ENCODE assay signal across 13 cellular contexts in genomic region chr4:128832253-128832641, GRCh38. TPM values are rescaled to one million over a fixed set of nuclear protein-coding genes. Genes with fewer than 3 reads are reported as not detected.
DNase-seq lines count a peak whose midpoint lies in the region; ATAC-seq, FAIRE-seq and TF ChIP-seq lines count a peak whose summit lies in the region.
"Had no signal": no experiment of that assay in that cellular context is flagged by ENCODE, and none has a peak within 500 bp of the region (broad histone marks: within the 10 kb centered on the region; RNA-seq: fewer than 3 reads in every experiment).

No MANE protein-coding gene starts in this region.

- H3K9ac ChIP-seq in endodermal cell (ENCODE audit: extremely low read depth, low read length, poor library complexity, severe bottlenecking): peak overlapping the region; percentile 82
- H3K9ac ChIP-seq: GM23248 had no signal

- intact Hi-C loops in activated CD8-positive, alpha-beta T cell treated with anti-CD3 and anti-CD28 coated beads for 36 hours (cut with micrococcal nuclease): no loop called here
- intact Hi-C loops in pancreas (cut with DNase I): no loop called here

- CTCF ChIA-PET in activated CD8-positive, alpha-beta T cell treated with anti-CD3 and anti-CD28 coated beads, Interleukin-2, amount 10 ng/mL, durations not matched to agents 7 days and 5 days (lab: Charles Lee): interaction anchor here (0.7 to 1.1 kb wide), 2 partner anchors 9 to 11 kb away, joined by 3 read pairs; no protein-coding TSS in a partner anchor
- CTCF ChIA-PET in activated CD8-positive, alpha-beta T cell treated with anti-CD3 and anti-CD28 coated beads for 36 hours (lab: Charles Lee): interaction anchor here (0.8 kb wide), 1 partner anchor 9 kb away, joined by 3 read pairs; no protein-coding TSS in a partner anchor

- H3K4me3 ChIP-seq in endodermal cell (ENCODE audit: low read length): peak overlapping the region; percentile 73
- no peak overlapping the region for H3K4me3 ChIP-seq in suprapubic skin
- no peak overlapping the region for H3K4me3 ChIP-seq in pancreas
- H3K4me3 ChIP-seq: colonic mucosa, GM23248 had no signal

- H3K36me3 ChIP-seq in endodermal cell (ENCODE audit: control insufficient read depth, insufficient read depth, low read length) (peaks cover 58% of the 10 kb centered on the region), suprapubic skin (peaks cover 12% of the 10 kb centered on the region), pancreas (peaks cover 0 to 14% (median 0%) of the 10 kb centered on the region in 3 donors)
- H3K36me3 ChIP-seq: colonic mucosa had no signal

- no peak for FAIRE-seq in pancreas (lab: Jason Lieb, UNC)

- TF ChIP-seq EP300 in suprapubic skin (IDR thresholded peaks at IDR 0.05): no peak

- H3K27me3 ChIP-seq in endodermal cell (ENCODE audit: control insufficient read depth, insufficient read depth, low read length, poor library complexity, severe bottlenecking) (no peaks in the 10 kb centered on the region), suprapubic skin (no peaks in the 10 kb centered on the region), pancreas (no peaks in the 10 kb centered on the region)
- H3K27me3 ChIP-seq: colonic mucosa had no signal

- no peak for TF ChIP-seq CTCF in activated CD8-positive, alpha-beta T cell treated with anti-CD3 and anti-CD28 coated beads for 36 hours (IDR thresholded peaks at IDR 0.05)
- TF ChIP-seq CTCF in endodermal cell (conservative IDR thresholded peaks at IDR 0.05) (no peak), suprapubic skin (IDR thresholded peaks at IDR 0.05) (no peak), pancreas (IDR thresholded peaks at IDR 0.05) (no peak)

- no peak overlapping the region for H3K4me3 Mint-ChIP-seq in activated CD8-positive, alpha-beta T cell treated with anti-CD3 and anti-CD28 coated beads, Interleukin-2, amount 10 ng/mL, durations not matched to agents 7 days and 5 days
- H3K4me3 Mint-ChIP-seq in activated CD8-positive, alpha-beta T cell treated with anti-CD3 and anti-CD28 coated beads for 36 hours: no peak overlapping the region
- H3K4me3 Mint-ChIP-seq in endodermal cell: peak overlapping the region; percentile 36
- H3K4me3 Mint-ChIP-seq: naive B cell had no signal

- H3K27ac ChIP-seq in endodermal cell (ENCODE audit: low read depth, low read length) (peak overlapping the region; percentile 77), suprapubic skin (peak overlapping the region; percentile 40), pancreas (peak overlapping the region in 2 of 4 donors; percentile 9 to 37)
- H3K27ac ChIP-seq: colonic mucosa, GM23248 had no signal

- ATAC-seq in activated CD8-positive, alpha-beta T cell treated with anti-CD3 and anti-CD28 coated beads, Interleukin-2, amount 10 ng/mL, durations not matched to agents 7 days and 5 days: no peak
- ATAC-seq in activated CD8-positive, alpha-beta T cell treated with anti-CD3 and anti-CD28 coated beads for 36 hours: no peak
- ATAC-seq in HG03457 (IDR thresholded peaks at IDR 0.05; ENCODE audit: unreplicated experiment) (peak; percentile 8), GM21717 (IDR thresholded peaks at IDR 0.05; ENCODE audit: unreplicated experiment) (no peak), pancreas (no peak)

- TF ChIP-seq POLR2A in suprapubic skin (IDR thresholded peaks at IDR 0.05): no peak

- H3K27ac Mint-ChIP-seq in activated CD8-positive, alpha-beta T cell treated with anti-CD3 and anti-CD28 coated beads, Interleukin-2, amount 10 ng/mL, durations not matched to agents 7 days and 5 days: peak overlapping the region; percentile 4
- no peak overlapping the region for H3K27ac Mint-ChIP-seq in activated CD8-positive, alpha-beta T cell treated with anti-CD3 and anti-CD28 coated beads for 36 hours
- H3K27ac Mint-ChIP-seq in endodermal cell: peak overlapping the region; percentile 93

- H3K4me1 ChIP-seq in endodermal cell (ENCODE audit: control insufficient read depth, insufficient read depth, low read length) (peaks cover 41% of the 10 kb centered on the region), suprapubic skin (peaks cover 27% of the 10 kb centered on the region), pancreas (peaks cover 37 to 52% (median 48%) of the 10 kb centered on the region in 3 donors)
- H3K4me1 ChIP-seq: colonic mucosa had no signal

- H3K4me1 Mint-ChIP-seq in activated CD8-positive, alpha-beta T cell treated with anti-CD3 and anti-CD28 coated beads, Interleukin-2, amount 10 ng/mL, durations not matched to agents 7 days and 5 days (ENCODE audit: low read depth): peaks cover 11% of the 10 kb centered on the region
- H3K4me1 Mint-ChIP-seq in activated CD8-positive, alpha-beta T cell treated with anti-CD3 and anti-CD28 coated beads for 36 hours (ENCODE audit: low read depth): peaks cover 55% of the 10 kb centered on the region
- peaks cover 63% of the 10 kb centered on the region for H3K4me1 Mint-ChIP-seq in endodermal cell

- POLR2A ChIA-PET in activated CD8-positive, alpha-beta T cell treated with anti-CD3 and anti-CD28 coated beads, Interleukin-2, amount 10 ng/mL, durations not matched to agents 7 days and 5 days (lab: Charles Lee): interaction anchor here (0.8 kb wide), 2 partner anchors 19 to 21 kb away, joined by 3 to 4 read pairs; no protein-coding TSS in a partner anchor
- POLR2A ChIA-PET in activated CD8-positive, alpha-beta T cell treated with anti-CD3 and anti-CD28 coated beads for 36 hours (lab: Charles Lee): interaction anchor here (1.2 kb wide), 1 partner anchor 21 kb away, joined by 3 read pairs; no protein-coding TSS in a partner anchor

- peaks cover 38% of the 10 kb centered on the region for H3K36me3 Mint-ChIP-seq in activated CD8-positive, alpha-beta T cell treated with anti-CD3 and anti-CD28 coated beads, Interleukin-2, amount 10 ng/mL, durations not matched to agents 7 days and 5 days (ENCODE audit: low read depth)
- peaks cover 44% of the 10 kb centered on the region for H3K36me3 Mint-ChIP-seq in activated CD8-positive, alpha-beta T cell treated with anti-CD3 and anti-CD28 coated beads for 36 hours (ENCODE audit: low read depth)
- peaks cover 33% of the 10 kb centered on the region for H3K36me3 Mint-ChIP-seq in endodermal cell (ENCODE audit: low read depth)

- H3K9me3 ChIP-seq in endodermal cell (ENCODE audit: control insufficient read depth, low read length) (peaks cover 5% of the 10 kb centered on the region), suprapubic skin (no peaks in the 10 kb centered on the region), pancreas (no peaks in the 10 kb centered on the region)
- H3K9me3 ChIP-seq: colonic mucosa had no signal

- no peaks in the 10 kb centered on the region for H3K27me3 Mint-ChIP-seq in activated CD8-positive, alpha-beta T cell treated with anti-CD3 and anti-CD28 coated beads, Interleukin-2, amount 10 ng/mL, durations not matched to agents 7 days and 5 days (ENCODE audit: low read depth)
- no peaks in the 10 kb centered on the region for H3K27me3 Mint-ChIP-seq in activated CD8-positive, alpha-beta T cell treated with anti-CD3 and anti-CD28 coated beads for 36 hours
- H3K27me3 Mint-ChIP-seq in endodermal cell (ENCODE audit: insufficient read depth): no peaks in the 10 kb centered on the region
- H3K27me3 Mint-ChIP-seq: naive B cell had no signal

- no peak for DNase-seq in activated CD8-positive, alpha-beta T cell treated with anti-CD3 and anti-CD28 coated beads, Interleukin-2, amount 10 ng/mL, durations not matched to agents 7 days and 5 days
- no peak for DNase-seq in activated CD8-positive, alpha-beta T cell treated with anti-CD3 and anti-CD28 coated beads for 36 hours
- DNase-seq in endodermal cell (peak; percentile 45), suprapubic skin (ENCODE audit: low spot score in 2 of 2) (no peak), pancreas (no peak), SW480 (ENCODE audit: low spot score) (no peak)
- DNase-seq: colonic mucosa; GM23248; naive B cell; NCI-H446 treated with DMSO at 0.1 percent for 48 hours; stimulated activated CD4-positive, alpha-beta T cell treated with anti-CD3 and anti-CD28 coated beads, Interleukin-4, amount 100 ng/mL, for 4 hours had no signal

- H3K9me3 Mint-ChIP-seq in activated CD8-positive, alpha-beta T cell treated with anti-CD3 and anti-CD28 coated beads, Interleukin-2, amount 10 ng/mL, durations not matched to agents 7 days and 5 days (ENCODE audit: insufficient read depth): no peaks in the 10 kb centered on the region
- H3K9me3 Mint-ChIP-seq in activated CD8-positive, alpha-beta T cell treated with anti-CD3 and anti-CD28 coated beads for 36 hours: no peaks in the 10 kb centered on the region
- no peaks in the 10 kb centered on the region for H3K9me3 Mint-ChIP-seq in endodermal cell

- WGBS in endodermal cell (ENCODE audit: insufficient coverage in 1 of 2, insufficient read length in 1 of 2), 2 experiments: 33% methylated on average over 1 of the region's 1 CpG; no CpG with 5 or more reads in 1 of the 2 experiments
- 93% methylated on average over 1 of the region's 1 CpG for WGBS in suprapubic skin
- WGBS in pancreas, 2 donors: 24 to 29% methylated on average over 1 of the region's 1 CpG

RNA-seq across cellular contexts. Expression of gene JADE1, which starts 22.7 kb away (rescaled TPM):
- total RNA-seq in activated CD8-positive, alpha-beta T cell treated with anti-CD3 and anti-CD28 coated beads, Interleukin-2, amount 10 ng/mL, durations not matched to agents 7 days and 5 days: 10 to 100 TPM; 33.5 to 36.0 TPM
- total RNA-seq in activated CD8-positive, alpha-beta T cell treated with anti-CD3 and anti-CD28 coated beads for 36 hours: 10 to 100 TPM; 30.5 to 31.6 TPM
- total RNA-seq in endodermal cell (10 to 100 TPM; 48.5 to 50.8 TPM), suprapubic skin (10 to 100 TPM; 14.0 to 38.5 (median 26.0) TPM), pancreas (10 to 100 TPM; 28.6 to 92.1 (median 36.0) TPM)
- 29.2 TPM for polyA plus RNA-seq in endodermal cell (2013, experiment 1 of 2)
- polyA plus RNA-seq in endodermal cell (2013, experiment 2 of 2): 23.9 TPM
- polyA plus RNA-seq in pancreas: 10 to 100 TPM; 21.9 to 37.8 TPM
